ENCODE assay signal across 31 cellular contexts in genomic region chr7:40890088-40890692, GRCh38.
"Had no signal": no experiment of that assay in that cellular context is flagged by ENCODE, and none has a peak within 500 bp of the region (broad histone marks: within the 10 kb centered on the region; RNA-seq: fewer than 3 reads in every experiment).

No MANE protein-coding gene starts in this region.

- H3K9me3 ChIP-seq: adrenal gland had no signal

- H3K9ac ChIP-seq: KMS-11 had no signal

- FAIRE-seq: astrocyte had no signal

- H3K27me3 ChIP-seq: adrenal gland, body of pancreas, breast epithelium had no signal

- H3K36me3 ChIP-seq: adrenal gland, breast epithelium had no signal

- H3K4me1 ChIP-seq: adrenal gland, body of pancreas, breast epithelium had no signal

- H3K4me3 ChIP-seq: adrenal gland, body of pancreas, breast epithelium had no signal

- H3K4me2 ChIP-seq: KMS-11 had no signal

- ATAC-seq: activated CD4-positive, alpha-beta T cell treated with anti-CD3 and anti-CD28 coated beads for 36 hours; activated CD4-positive, CD25-positive, alpha-beta regulatory T cell treated with anti-CD3 and anti-CD28 coated beads, Interleukin-2, amount 50 U/mL, for 24 hours; activated CD8-positive, alpha-beta T cell treated with anti-CD3 and anti-CD28 coated beads, Interleukin-2, amount 10 ng/mL, durations not matched to agents 7 days and 5 days; activated naive CD4-positive, alpha-beta T cell treated with anti-CD3 and anti-CD28 coated beads, Interleukin-2, amount 50 U/mL, for 72 hours; body of pancreas; PC-3 had no signal

- DNase-seq: activated CD4-positive, alpha-beta T cell treated with anti-CD3 and anti-CD28 coated beads for 36 hours; activated CD4-positive, alpha-beta T cell treated with anti-CD3 and anti-CD28 coated beads, Interleukin-2, amount 10 ng/mL, durations not matched to agents 7 days and 5 days; activated CD4-positive, alpha-beta T cell treated with anti-CD3 and anti-CD28 coated beads, Interleukin-2, amount 50 U/mL, for 48 hours; activated CD8-positive, alpha-beta T cell treated with anti-CD3 and anti-CD28 coated beads, Interleukin-2, amount 10 ng/mL, durations not matched to agents 7 days and 5 days; activated gamma-delta T cell treated with Interleukin-2 at 50 U/mL for 16 hours; activated naive CD4-positive, alpha-beta T cell treated with anti-CD3 and anti-CD28 coated beads for 36 hours; activated T-cell treated with anti-CD3 and anti-CD28 coated beads, Interleukin-2, amount 50 U/mL, for 24 hours; adrenal gland; body of pancreas; MM.1S; MV-4-11; NCI-H1092; NCI-H1436 treated with DMSO at 0.1 percent for 48 hours; NCI-H187; NCI-H2029 treated with DMSO at 0.1 percent for 48 hours; NCI-H2107; NCI-H2171; NCI-H510A; NCI-H526; NCI-H748 treated with DMSO at 0.1 percent for 48 hours; NK-92 treated with Interleukin-12 subunit alpha and Interleukin-12 subunit beta, amount 100 ng/mL, for 24 hours; PC-3; Right ventricle myocardium superior; SW 1271; T-helper 1 cell; T1000 had no signal

- H3K27ac ChIP-seq: adrenal gland, body of pancreas, breast epithelium, KMS-11 had no signal
